8 cellular contexts compared by ENCODE assay signal in the genomic region with DNA sequence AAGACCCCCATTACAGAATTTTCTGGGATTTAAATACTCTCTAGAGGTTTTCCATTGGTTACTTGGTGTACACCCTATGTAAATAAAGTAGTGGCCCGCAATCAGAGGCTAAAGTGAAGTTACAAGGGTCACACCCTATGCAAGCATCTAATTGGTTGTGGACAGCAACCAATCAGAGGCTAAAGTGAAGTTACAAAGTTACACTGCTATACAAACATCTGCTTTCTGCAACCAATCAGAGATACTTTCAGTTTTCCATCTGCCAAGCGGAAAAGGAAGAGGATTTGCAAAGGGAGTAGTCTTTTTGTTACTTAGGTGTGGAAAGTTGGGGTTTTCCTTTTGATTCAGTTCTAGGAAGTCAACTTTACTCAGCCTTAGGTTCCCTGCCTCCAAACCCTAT. TPM values are rescaled to one million over a fixed set of nuclear protein-coding genes. Genes with fewer than 3 reads are reported as not detected.
DNase-seq lines count a peak whose midpoint lies in the region; ATAC-seq and TF ChIP-seq lines count a peak whose summit lies in the region.

No MANE protein-coding gene starts in this region.

- H3K23ac ChIP-seq in neuronal stem cell (ENCODE audit: low read depth, low read length, poor library complexity), result no peak overlapping the region

- H3K4me1 ChIP-seq in DND-41 (ENCODE audit: insufficient read depth, low read length) (peaks cover 41% of the 10 kb centered on the region), neuronal stem cell (ENCODE audit: control insufficient read depth in 2 of 2, insufficient read depth in 1 of 2, low read depth in 1 of 2, low read length in 2 of 2) (no peaks in the 10 kb centered on the region)

- no peak overlapping the region for H2BK5ac ChIP-seq in neuronal stem cell (ENCODE audit: low read length)

- peak overlapping the region; percentile 56 for H3K27ac ChIP-seq in DND-41 (ENCODE audit: low read length)
- H3K27ac ChIP-seq in neuronal stem cell (replicated peaks; ENCODE audit: low read length), result no peak overlapping the region

- H3K36me3 ChIP-seq in DND-41 (ENCODE audit: insufficient read depth, low read length) (no peaks in the 10 kb centered on the region; the same call in 1 of the 2 replicates), neuronal stem cell (replicated peaks in 1 of 2; ENCODE audit: control insufficient read depth in 2 of 2, insufficient read depth in 2 of 2, low read length in 2 of 2) (peaks cover 0 to 9% of the 10 kb centered on the region in 2 donors)

- no peak overlapping the region for H2AK5ac ChIP-seq in neuronal stem cell (ENCODE audit: low read depth, low read length)

- WGBS in neuronal stem cell (ENCODE audit: extremely low coverage in 2 of 2, insufficient read length in 2 of 2, insufficient replicate concordance in 1 of 2), 2 donors, result no CpG with 5 or more reads among the region's 2 CpGs

- H3K27ac Mint-ChIP-seq in effector memory CD8-positive, alpha-beta T cell, result peak overlapping the region; percentile 35 to 78

- H4K8ac ChIP-seq in neuronal stem cell (ENCODE audit: low read depth, low read length), result no peak overlapping the region

- H3K14ac ChIP-seq in neuronal stem cell (ENCODE audit: low read length), result no peak overlapping the region

- no peak overlapping the region for H2BK120ac ChIP-seq in neuronal stem cell (ENCODE audit: low read depth, low read length)

- H3K79me2 ChIP-seq in DND-41 (ENCODE audit: insufficient read depth, low read length), result peaks cover 38% of the 10 kb centered on the region

- no peak overlapping the region for H3K18ac ChIP-seq in neuronal stem cell (ENCODE audit: low read length)

- H3K4me3 Mint-ChIP-seq in effector memory CD8-positive, alpha-beta T cell, result peak overlapping the region; percentile 41 to 52

- H3K9me3 Mint-ChIP-seq in effector memory CD8-positive, alpha-beta T cell, result no peaks in the 10 kb centered on the region

- H2AFZ ChIP-seq in DND-41 (ENCODE audit: low read depth, low read length) (peak overlapping the region; percentile 64), neuronal stem cell (ENCODE audit: low read length) (peak overlapping the region; percentile 14)

- peak overlapping the region; percentile 75 for H3K4me2 ChIP-seq in DND-41 (ENCODE audit: insufficient read depth, low read length)
- no peak overlapping the region for H3K4me2 ChIP-seq in neuronal stem cell (ENCODE audit: insufficient read depth, low read length, poor library complexity, severe bottlenecking)

- no peak overlapping the region for H2BK12ac ChIP-seq in neuronal stem cell (ENCODE audit: low read length)

- H3K9me3 ChIP-seq in DND-41 (ENCODE audit: insufficient read depth, low read length, severe bottlenecking), result no peaks in the 10 kb centered on the region
- no peaks in the 10 kb centered on the region for H3K9me3 ChIP-seq in neuronal stem cell (replicated peaks in 1 of 2; ENCODE audit: control insufficient read depth in 2 of 2, insufficient read depth in 1 of 2, low read depth in 1 of 2, low read length in 2 of 2)

- peak; percentile 16 for DNase-seq in DND-41
- DNase-seq in NCI-H226, result peak; percentile 72
- DNase-seq in effector memory CD8-positive, alpha-beta T cell, result peak in 2 of 3 experiments; percentile 5 to 7
- no peak for DNase-seq in neuronal stem cell (ENCODE audit: low spot score)
- no peak for DNase-seq in effector CD8-positive, alpha-beta T cell (lab: John Stamatoyannopoulos, UW)
- no peak for DNase-seq in NCI-H187 (lab: John Stamatoyannopoulos, UW)

- ATAC-seq in DND-41 (ENCODE audit: insufficient read depth, low read depth), result peak; percentile 41
- ATAC-seq in effector memory CD8-positive, alpha-beta T cell (replicated peaks), result peak; percentile 34
- no peak for ATAC-seq in HG02938 (IDR thresholded peaks at IDR 0.05; ENCODE audit: unreplicated experiment)
- ATAC-seq in HG03095 (IDR thresholded peaks at IDR 0.05; ENCODE audit: unreplicated experiment), result no peak

- no peaks in the 10 kb centered on the region for H3K27me3 ChIP-seq in DND-41 (ENCODE audit: insufficient read depth, low read length, poor library complexity)
- no peaks in the 10 kb centered on the region for H3K27me3 ChIP-seq in neuronal stem cell (ENCODE audit: control insufficient read depth in 3 of 3, insufficient read depth in 3 of 3, low read depth in 1 of 3, low read length in 3 of 3)

- H4K91ac ChIP-seq in neuronal stem cell (ENCODE audit: low read depth, low read length, poor library complexity), result no peak overlapping the region

- no peak overlapping the region for H3K4ac ChIP-seq in neuronal stem cell (ENCODE audit: low read length)

- H3K9ac ChIP-seq in DND-41 (ENCODE audit: low read depth, low read length), result peak overlapping the region; percentile 35
- no peak overlapping the region for H3K9ac ChIP-seq in neuronal stem cell (ENCODE audit: low read depth, low read length, poor library complexity)

- H3K36me3 Mint-ChIP-seq in effector memory CD8-positive, alpha-beta T cell (ENCODE audit: insufficient read depth), result peaks cover 9% of the 10 kb centered on the region

- TF ChIP-seq CTCF in DND-41 (IDR thresholded peaks at IDR 0.05; ENCODE audit: borderline replicate concordance, extremely low read depth, low read length, poor library complexity, severe bottlenecking), result no peak

- no peaks in the 10 kb centered on the region for H3K79me1 ChIP-seq in neuronal stem cell (ENCODE audit: low read depth, low read length)

- peaks cover 14% of the 10 kb centered on the region; the same call in 1 of the 2 replicates for H4K20me1 ChIP-seq in DND-41 (ENCODE audit: insufficient read depth, low read length)

- peaks cover 4 to 7% of the 10 kb centered on the region in 2 donors for H3K4me1 Mint-ChIP-seq in effector memory CD8-positive, alpha-beta T cell (ENCODE audit: low read depth in 2 of 2)

- no peaks in the 10 kb centered on the region for H3K27me3 Mint-ChIP-seq in effector memory CD8-positive, alpha-beta T cell

- no peak overlapping the region for H2BK15ac ChIP-seq in neuronal stem cell (ENCODE audit: low read length)

- H3K4me3 ChIP-seq in DND-41 (ENCODE audit: low read depth in 1 of 2, low read length in 2 of 2) (peak overlapping the region in 1 of 2 experiments; percentile 44; a peak in 2 of 4 replicates), neuronal stem cell (ENCODE audit: low read length in 2 of 2) (no peak overlapping the region)

RNA-seq across cellular contexts. Expression of a gene that starts 2.0 kb away (rescaled TPM):
- 52.2 TPM for polyA plus RNA-seq in neuronal stem cell (2013, experiment 1 of 2)
- 50.6 TPM for polyA plus RNA-seq in neuronal stem cell (2013, experiment 2 of 2)

Comparison
In these comparisons a context has a peak if more than half of its experiments do, and no peak if none do; other contexts are left out.
1. ATAC-seq: peak in DND-41 (single experiment) and effector memory CD8-positive, alpha-beta T cell (single experiment); none in HG02938 (single experiment) and HG03095 (single experiment).
2. DNase-seq: peak in DND-41 (single experiment), NCI-H226 (single experiment) and effector memory CD8-positive, alpha-beta T cell (2 of 3); none in neuronal stem cell (single experiment), effector CD8-positive, alpha-beta T cell (single experiment) and NCI-H187 (0 of 2).